1 cellular context compared by ENCODE assay signal in the genomic region with DNA sequence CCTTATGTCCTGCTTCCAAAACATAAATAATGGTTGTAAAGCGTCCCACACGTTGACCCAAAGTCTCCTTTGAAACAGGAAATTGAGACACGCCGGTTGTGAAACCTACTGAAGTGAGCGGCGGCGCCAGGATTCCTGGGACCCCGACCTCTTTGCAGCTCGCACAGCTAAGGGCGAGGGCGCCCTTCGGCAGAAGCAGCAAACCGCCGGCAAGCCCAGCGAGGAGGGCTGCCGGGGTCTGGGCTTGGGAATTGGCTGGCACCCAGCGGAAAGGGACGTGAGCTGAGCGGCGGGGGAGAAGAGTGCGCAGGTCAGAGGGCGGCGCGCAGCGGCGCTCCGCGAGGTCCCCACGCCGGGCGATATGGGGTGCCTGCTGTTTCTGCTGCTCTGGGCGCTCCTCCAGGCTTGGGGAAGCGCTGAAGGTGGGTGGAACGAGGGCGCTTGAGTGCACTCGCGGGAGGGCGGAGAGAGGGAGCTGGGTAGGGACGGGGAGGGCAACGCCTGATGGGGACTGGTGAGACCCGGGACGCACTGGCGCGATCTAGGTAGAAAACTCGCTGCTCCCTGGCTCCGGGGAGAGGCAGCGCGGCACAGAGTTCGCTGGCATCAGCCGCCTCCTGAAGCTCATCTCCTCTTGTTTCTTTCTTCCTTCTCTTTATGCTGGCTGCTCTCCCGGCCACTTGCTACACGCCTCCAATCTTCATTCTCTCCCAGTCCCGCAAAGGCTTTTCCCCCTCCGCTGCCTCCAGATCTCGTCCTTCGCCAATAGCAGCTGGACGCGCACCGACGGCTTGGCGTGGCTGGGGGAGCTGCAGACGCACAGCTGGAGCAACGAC.
A peak's percentile ranks its signal among the peaks of the same experiment; 100 is the strongest.
TF ChIP-seq lines count a peak whose summit lies in the region.

A gene (plus strand): TSS at position 155 of the 836 bp plus-strand sequence. CDS start 207 bp downstream, at position 362.

TF ChIP-seq in K562, 482 proteins besides CTCF, POLR2A, EP300 and RAD21 (continued from another document):
- no peak for TF ChIP-seq NR2C2 (CRISPR knock-in tag; IDR thresholded peaks at IDR 0.05)
- TF ChIP-seq NR2C2 (tag; IDR thresholded peaks at IDR 0.05): peak; percentile 84
- TF ChIP-seq NRF1 (conservative IDR thresholded peaks at IDR 0.05 in 1 of 2, IDR thresholded peaks at IDR 0.05 in 1 of 2): peak; percentile 25 to 29; a peak in 1 of 4 replicates
- TF ChIP-seq, protein P1, sequence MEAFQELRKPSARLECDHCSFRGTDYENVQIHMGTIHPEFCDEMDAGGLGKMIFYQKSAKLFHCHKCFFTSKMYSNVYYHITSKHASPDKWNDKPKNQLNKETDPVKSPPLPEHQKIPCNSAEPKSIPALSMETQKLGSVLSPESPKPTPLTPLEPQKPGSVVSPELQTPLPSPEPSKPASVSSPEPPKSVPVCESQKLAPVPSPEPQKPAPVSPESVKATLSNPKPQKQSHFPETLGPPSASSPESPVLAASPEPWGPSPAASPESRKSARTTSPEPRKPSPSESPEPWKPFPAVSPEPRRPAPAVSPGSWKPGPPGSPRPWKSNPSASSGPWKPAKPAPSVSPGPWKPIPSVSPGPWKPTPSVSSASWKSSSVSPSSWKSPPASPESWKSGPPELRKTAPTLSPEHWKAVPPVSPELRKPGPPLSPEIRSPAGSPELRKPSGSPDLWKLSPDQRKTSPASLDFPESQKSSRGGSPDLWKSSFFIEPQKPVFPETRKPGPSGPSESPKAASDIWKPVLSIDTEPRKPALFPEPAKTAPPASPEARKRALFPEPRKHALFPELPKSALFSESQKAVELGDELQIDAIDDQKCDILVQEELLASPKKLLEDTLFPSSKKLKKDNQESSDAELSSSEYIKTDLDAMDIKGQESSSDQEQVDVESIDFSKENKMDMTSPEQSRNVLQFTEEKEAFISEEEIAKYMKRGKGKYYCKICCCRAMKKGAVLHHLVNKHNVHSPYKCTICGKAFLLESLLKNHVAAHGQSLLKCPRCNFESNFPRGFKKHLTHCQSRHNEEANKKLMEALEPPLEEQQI (IDR thresholded peaks at IDR 0.05): no peak
- no peak for TF ChIP-seq NR2C1 (IDR thresholded peaks at IDR 0.05)
- TF ChIP-seq NR2C1 (tag; IDR thresholded peaks at IDR 0.05): peak; percentile 76
- TF ChIP-seq ZNF408 (CRISPR knock-in tag; IDR thresholded peaks at IDR 0.05; ENCODE audit: low read depth): no peak
- TF ChIP-seq, protein P2, sequence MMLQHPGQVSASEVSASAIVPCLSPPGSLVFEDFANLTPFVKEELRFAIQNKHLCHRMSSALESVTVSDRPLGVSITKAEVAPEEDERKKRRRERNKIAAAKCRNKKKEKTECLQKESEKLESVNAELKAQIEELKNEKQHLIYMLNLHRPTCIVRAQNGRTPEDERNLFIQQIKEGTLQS (IDR thresholded peaks at IDR 0.05): no peak
- TF ChIP-seq, protein P2 (CRISPR knock-in tag; conservative IDR thresholded peaks at IDR 0.05): no peak
- no peak for TF ChIP-seq ZNF586 (CRISPR knock-in tag; conservative IDR thresholded peaks at IDR 0.05)
- no peak for TF ChIP-seq KHSRP (IDR thresholded peaks at IDR 0.05)
- TF ChIP-seq DACH1 (IDR thresholded peaks at IDR 0.05; ENCODE audit: partially characterized antibody): no peak
- no peak for TF ChIP-seq ARID1B (IDR thresholded peaks at IDR 0.05)
- no peak for TF ChIP-seq ZFP36 (IDR thresholded peaks at IDR 0.05; ENCODE audit: low read depth, low read length, partially characterized antibody)
